ENCODE assay signal across 8 cellular contexts in genomic region chr16:85569615-85570212, GRCh38. TPM values are rescaled to one million over a fixed set of nuclear protein-coding genes. Genes with fewer than 3 reads are reported as not detected.
DNase-seq lines count a peak whose midpoint lies in the region; ATAC-seq and TF ChIP-seq lines count a peak whose summit lies in the region.

No MANE protein-coding gene starts in this region.

- POLR2A ChIA-PET in naive thymus-derived CD4-positive, alpha-beta T cell (lab: Charles Lee) = no interaction called here

- H3K4me1 Mint-ChIP-seq in CD4-positive, CD25-positive, alpha-beta regulatory T cell = peaks cover 0 to 37% (median 16%) of the 10 kb centered on the region in 4 donors
- peaks cover 65% of the 10 kb centered on the region for H3K4me1 Mint-ChIP-seq in activated naive CD8-positive, alpha-beta T cell (ENCODE audit: low read depth)
- peaks cover 36 to 59% (median 49%) of the 10 kb centered on the region in 7 donors for H3K4me1 Mint-ChIP-seq in naive thymus-derived CD4-positive, alpha-beta T cell

- ATAC-seq in CD4-positive, CD25-positive, alpha-beta regulatory T cell (ENCODE audit: low read depth in 2 of 2) = peak; percentile 33 to 51
- ATAC-seq in GM19025 (IDR thresholded peaks at IDR 0.05; ENCODE audit: low read depth, unreplicated experiment) = peak; percentile 61
- peak; percentile 63 for ATAC-seq in HG03095 (IDR thresholded peaks at IDR 0.05; ENCODE audit: unreplicated experiment)
- ATAC-seq in naive thymus-derived CD4-positive, alpha-beta T cell = peak; percentile 42

- peaks cover 0 to 2% (median 0%) of the 10 kb centered on the region in 7 donors for H3K9me3 Mint-ChIP-seq in CD4-positive, CD25-positive, alpha-beta regulatory T cell
- no peaks in the 10 kb centered on the region for H3K9me3 Mint-ChIP-seq in activated naive CD8-positive, alpha-beta T cell (ENCODE audit: low read depth)
- peaks cover 0 to 15% (median 6%) of the 10 kb centered on the region in 11 donors for H3K9me3 Mint-ChIP-seq in naive thymus-derived CD4-positive, alpha-beta T cell

- intact Hi-C loops in naive thymus-derived CD4-positive, alpha-beta T cell (cut with micrococcal nuclease) = loop anchor here in 1 of 2 donors (2.0 kb wide), 1 partner anchor 13 kb away; no protein-coding TSS in a partner anchor
- intact Hi-C loops in left ventricle myocardium inferior (cut with micrococcal nuclease) = no loop called here

- no peak overlapping the region for H3K4me3 ChIP-seq in CD4-positive, CD25-positive, alpha-beta regulatory T cell (ENCODE audit: low read depth, low read length)
- peak overlapping the region; percentile 29 for H3K4me3 ChIP-seq in naive thymus-derived CD4-positive, alpha-beta T cell (ENCODE audit: low read length)
- no peak overlapping the region for H3K4me3 ChIP-seq in left ventricle myocardium inferior

- peak in 1 of 3 donors; percentile 51 for DNase-seq in CD4-positive, CD25-positive, alpha-beta regulatory T cell
- peak; percentile 89 for DNase-seq in NCI-H69 (lab: John Stamatoyannopoulos, UW)
- no peak for DNase-seq in naive thymus-derived CD4-positive, alpha-beta T cell
- no peak for DNase-seq in midbrain (lab: John Stamatoyannopoulos, UW)
- no peak for DNase-seq in left ventricle myocardium inferior

- H3K4me1 ChIP-seq in CD4-positive, CD25-positive, alpha-beta regulatory T cell (ENCODE audit: control insufficient read depth, insufficient read depth, low read length, poor library complexity, severe bottlenecking) = peaks cover 16% of the 10 kb centered on the region
- peaks cover 18 to 51% of the 10 kb centered on the region in 2 donors for H3K4me1 ChIP-seq in naive thymus-derived CD4-positive, alpha-beta T cell (ENCODE audit: control insufficient read depth in 2 of 2, insufficient read depth in 2 of 2, low read length in 2 of 2)
- H3K4me1 ChIP-seq in left ventricle myocardium inferior = peaks cover 26% of the 10 kb centered on the region

- H3K36me3 Mint-ChIP-seq in CD4-positive, CD25-positive, alpha-beta regulatory T cell = no peaks in the 10 kb centered on the region
- peaks cover 2% of the 10 kb centered on the region for H3K36me3 Mint-ChIP-seq in activated naive CD8-positive, alpha-beta T cell
- H3K36me3 Mint-ChIP-seq in naive thymus-derived CD4-positive, alpha-beta T cell = peaks cover 0 to 20% (median 8%) of the 10 kb centered on the region in 5 donors

- no peak for TF ChIP-seq CTCF in left ventricle myocardium inferior (IDR thresholded peaks at IDR 0.05; ENCODE audit: borderline replicate concordance)

- no peak overlapping the region for H3K27ac ChIP-seq in CD4-positive, CD25-positive, alpha-beta regulatory T cell (ENCODE audit: insufficient read depth, low read length, poor library complexity, severe bottlenecking)
- H3K27ac ChIP-seq in naive thymus-derived CD4-positive, alpha-beta T cell (ENCODE audit: low read depth, low read length) = no peak overlapping the region
- no peak overlapping the region for H3K27ac ChIP-seq in left ventricle myocardium inferior (replicated peaks)

- no peaks in the 10 kb centered on the region for H3K27me3 ChIP-seq in CD4-positive, CD25-positive, alpha-beta regulatory T cell (ENCODE audit: control insufficient read depth, insufficient read depth, low read length)
- no peaks in the 10 kb centered on the region for H3K27me3 ChIP-seq in naive thymus-derived CD4-positive, alpha-beta T cell (ENCODE audit: control insufficient read depth in 2 of 2, insufficient read depth in 2 of 2, low read length in 2 of 2)
- H3K27me3 ChIP-seq in left ventricle myocardium inferior (ENCODE audit: low read depth) = no peaks in the 10 kb centered on the region

- H3K27ac Mint-ChIP-seq in CD4-positive, CD25-positive, alpha-beta regulatory T cell = peak overlapping the region in 2 of 3 donors; percentile 23 to 42
- peak overlapping the region; percentile 87 for H3K27ac Mint-ChIP-seq in activated naive CD8-positive, alpha-beta T cell
- peak overlapping the region in 6 of 9 donors; percentile 29 to 81 (median 49) for H3K27ac Mint-ChIP-seq in naive thymus-derived CD4-positive, alpha-beta T cell

- CTCF ChIA-PET in naive thymus-derived CD4-positive, alpha-beta T cell (lab: Charles Lee) = no interaction called here

- H3K36me3 ChIP-seq in CD4-positive, CD25-positive, alpha-beta regulatory T cell (ENCODE audit: control insufficient read depth, insufficient read depth, low read length) = no peaks in the 10 kb centered on the region
- peaks cover 0 to 3% (median 0%) of the 10 kb centered on the region in 3 experiments for H3K36me3 ChIP-seq in naive thymus-derived CD4-positive, alpha-beta T cell (ENCODE audit: control insufficient read depth in 2 of 3, insufficient read depth in 3 of 3, low read length in 3 of 3)
- H3K36me3 ChIP-seq in left ventricle myocardium inferior = no peaks in the 10 kb centered on the region

- H3K4me3 Mint-ChIP-seq in CD4-positive, CD25-positive, alpha-beta regulatory T cell = peak overlapping the region in 3 of 4 donors; percentile 43 to 54 (median 46)
- peak overlapping the region; percentile 73 for H3K4me3 Mint-ChIP-seq in activated naive CD8-positive, alpha-beta T cell
- peak overlapping the region in 9 of 10 donors; percentile 34 to 67 (median 40) for H3K4me3 Mint-ChIP-seq in naive thymus-derived CD4-positive, alpha-beta T cell

- H3K9me3 ChIP-seq in CD4-positive, CD25-positive, alpha-beta regulatory T cell (ENCODE audit: control insufficient read depth in 2 of 2, low read length in 2 of 2) = no peaks in the 10 kb centered on the region
- peaks cover 0 to 19% (median 10%) of the 10 kb centered on the region in 3 experiments for H3K9me3 ChIP-seq in naive thymus-derived CD4-positive, alpha-beta T cell (ENCODE audit: control insufficient read depth in 2 of 3, low read length in 3 of 3)
- peaks cover 6% of the 10 kb centered on the region for H3K9me3 ChIP-seq in left ventricle myocardium inferior (replicated peaks)

- H3K27me3 Mint-ChIP-seq in CD4-positive, CD25-positive, alpha-beta regulatory T cell = no peaks in the 10 kb centered on the region
- no peaks in the 10 kb centered on the region for H3K27me3 Mint-ChIP-seq in activated naive CD8-positive, alpha-beta T cell
- no peaks in the 10 kb centered on the region for H3K27me3 Mint-ChIP-seq in naive thymus-derived CD4-positive, alpha-beta T cell

RNA-seq across cellular contexts. Expression of gene GSE1, which starts 43.4 kb away (rescaled TPM):
- 17.1 TPM for total RNA-seq in CD4-positive, CD25-positive, alpha-beta regulatory T cell
- polyA plus RNA-seq in CD4-positive, CD25-positive, alpha-beta regulatory T cell = under 1 TPM; 0.38 to 0.80 (median 0.48) TPM
- 10 to 100 TPM in 4 of 5 experiments, 1 to 10 TPM in 1; 8.7 to 69.2 (median 33.3) TPM for total RNA-seq in naive thymus-derived CD4-positive, alpha-beta T cell
- under 1 TPM; 0.18 to 0.37 TPM for polyA plus RNA-seq in naive thymus-derived CD4-positive, alpha-beta T cell
- 34.2 TPM for total RNA-seq in left ventricle myocardium inferior

Comparison
In these comparisons a context has a peak if more than half of its experiments do, and no peak if none do; other contexts are left out.
1. H3K27ac Mint-ChIP-seq: peak in every context shown above with its lines; median percentile 87 in activated naive CD8-positive, alpha-beta T cell; 49 in naive thymus-derived CD4-positive, alpha-beta T cell; 32 in CD4-positive, CD25-positive, alpha-beta regulatory T cell.